8 cellular contexts compared by ENCODE assay signal in genomic region chr19:29662604-29663404, GRCh38. TPM values are rescaled to one million over a fixed set of nuclear protein-coding genes. Genes with fewer than 3 reads are reported as not detected.
DNase-seq lines count a peak whose midpoint lies in the region; ATAC-seq and TF ChIP-seq lines count a peak whose summit lies in the region.

No MANE protein-coding gene starts in this region.

- intact Hi-C loops in ascending aorta (cut with DNase I), result loop anchor here (1.0 kb wide), 1 partner anchor 53 kb away; no protein-coding TSS in a partner anchor
- intact Hi-C loops in left colon (cut with DNase I, micrococcal nuclease), result no loop called here
- intact Hi-C loops in testis (cut with DNase I; ENCODE audit: low total_unique reads), result no loop called here

- H3K4me1 Mint-ChIP-seq in stimulated activated naive B cell treated with anti-CD40 and anti-IgM and Interleukin-4, amounts not matched to agents 10 μg/mL and 1 μg/mL and 100 μg/mL, for 72 hours, result peaks cover 15 to 33% of the 10 kb centered on the region in 2 donors

- H3K36me3 ChIP-seq in ascending aorta (no peaks in the 10 kb centered on the region), testis (ENCODE audit: low read depth, missing control alignments) (no peaks in the 10 kb centered on the region)

- H3K9me3 ChIP-seq in ascending aorta (no peaks in the 10 kb centered on the region), testis (no peaks in the 10 kb centered on the region)

- H3K9me3 Mint-ChIP-seq in stimulated activated naive B cell treated with anti-CD40 and anti-IgM and Interleukin-4, amounts not matched to agents 10 μg/mL and 1 μg/mL and 100 μg/mL, for 72 hours, result no peaks in the 10 kb centered on the region

- peak overlapping the region; percentile 99 for H3K27ac ChIP-seq in ascending aorta
- H3K27ac ChIP-seq in testis, result peak overlapping the region; percentile 84 to 87

- H3K4me1 ChIP-seq in ascending aorta (peaks cover 30 to 44% of the 10 kb centered on the region in 2 donors), testis (peaks cover 55% of the 10 kb centered on the region)

- H3K4me3 Mint-ChIP-seq in stimulated activated naive B cell treated with anti-CD40 and anti-IgM and Interleukin-4, amounts not matched to agents 10 μg/mL and 1 μg/mL and 100 μg/mL, for 72 hours, result no peak overlapping the region

- peaks cover 3 to 4% of the 10 kb centered on the region in 2 donors for H3K27me3 Mint-ChIP-seq in stimulated activated naive B cell treated with anti-CD40 and anti-IgM and Interleukin-4, amounts not matched to agents 10 μg/mL and 1 μg/mL and 100 μg/mL, for 72 hours

- 36 to 44% methylated on average over 13 to 17 of the region's 17 CpGs for WGBS in testis, 2 donors

- H3K27ac Mint-ChIP-seq in stimulated activated naive B cell treated with anti-CD40 and anti-IgM and Interleukin-4, amounts not matched to agents 10 μg/mL and 1 μg/mL and 100 μg/mL, for 72 hours, result no peak overlapping the region

- no peak for TF ChIP-seq POLR2A in testis (IDR thresholded peaks at IDR 0.05)

- H3K36me3 Mint-ChIP-seq in stimulated activated naive B cell treated with anti-CD40 and anti-IgM and Interleukin-4, amounts not matched to agents 10 μg/mL and 1 μg/mL and 100 μg/mL, for 72 hours, result no peaks in the 10 kb centered on the region

- peak; percentile 38 for ATAC-seq in left colon
- no peak for ATAC-seq in stimulated activated naive B cell treated with anti-CD40 and anti-IgM and Interleukin-4, amounts not matched to agents 10 μg/mL and 1 μg/mL and 100 μg/mL, for 72 hours (replicated peaks)

- no peaks in the 10 kb centered on the region for H3K27me3 ChIP-seq in ascending aorta
- no peaks in the 10 kb centered on the region for H3K27me3 ChIP-seq in testis

- H3K4me3 ChIP-seq in ascending aorta (peak overlapping the region in 1 of 2 donors; percentile 55), testis (no peak overlapping the region)

- TF ChIP-seq CTCF in ascending aorta (IDR thresholded peaks at IDR 0.05), result no peak
- TF ChIP-seq CTCF in testis (IDR thresholded peaks at IDR 0.05), result no peak

- DNase-seq in A172 (ENCODE audit: low spot score), result peak; percentile 87
- DNase-seq in HT1080 (ENCODE audit: low read depth), result peak; percentile 86
- DNase-seq in ascending aorta (ENCODE audit: low spot score in 2 of 2), result peak; percentile 55 to 91
- peak in 1 of 2 donors; percentile 58 for DNase-seq in left colon
- DNase-seq in testis, result peak; percentile 65
- DNase-seq in stimulated activated naive B cell treated with anti-CD40 and anti-IgM and Interleukin-4, amounts not matched to agents 10 μg/mL and 1 μg/mL and 100 μg/mL, for 72 hours, result no peak
- DNase-seq in NCI-H2171 treated with DMSO at 0.1 percent for 48 hours (lab: John Stamatoyannopoulos, UW), result no peak
- DNase-seq in DMS53 treated with DMSO at 0.1 percent for 48 hours (lab: John Stamatoyannopoulos, UW; ENCODE audit: unreplicated experiment), result no peak

RNA-seq across cellular contexts. Expression of gene PLEKHF1, which starts 2.5 kb away (rescaled TPM):
- 8.7 and 9.2 TPM in 2 replicates for total RNA-seq in A172 (2014; rRNA removed; shearing (Covaris generic))
- total RNA-seq in HT1080 (2014; rRNA removed; shearing (Covaris generic)), result 15.5 and 16.1 TPM in 2 replicates
- 6.5 and 7.7 TPM in 2 replicates for polyA plus RNA-seq in HT1080 (2015; cell fraction: cytosol; rRNA removed)
- polyA plus RNA-seq in HT1080 (2015; cell fraction: nucleus; rRNA removed), result 7.8 and 10.4 TPM in 2 replicates
- 68.3 TPM for total RNA-seq in ascending aorta
- 1 to 10 TPM; 2.8 to 3.7 TPM for total RNA-seq in left colon
- total RNA-seq in testis, result 10 to 100 TPM; 13.5 to 26.2 TPM
- 6.3 TPM for polyA plus RNA-seq in testis (ENCODE audit: insufficient read depth, low read depth, low replicate concordance)

RNA-seq across cellular contexts. Expression of gene C19orf12, which starts 52.3 kb away (rescaled TPM):
- 35.1 and 44.9 TPM in 2 replicates for total RNA-seq in A172 (2014; rRNA removed; shearing (Covaris generic))
- 34.3 and 34.5 TPM in 2 replicates for total RNA-seq in HT1080 (2014; rRNA removed; shearing (Covaris generic))
- 27.9 and 34.2 TPM in 2 replicates for polyA plus RNA-seq in HT1080 (2015; cell fraction: cytosol; rRNA removed)
- polyA plus RNA-seq in HT1080 (2015; cell fraction: nucleus; rRNA removed), result 25.0 and 31.8 TPM in 2 replicates
- total RNA-seq in ascending aorta (37.8 TPM), left colon (10 to 100 TPM; 16.2 to 19.3 TPM), testis (10 to 100 TPM; 28.8 to 40.5 TPM)
- polyA plus RNA-seq in testis (ENCODE audit: insufficient read depth, low read depth, low replicate concordance), result 20.8 TPM

RNA-seq across cellular contexts. Expression of gene POP4, which starts 56.7 kb away (rescaled TPM):
- 160 and 196 TPM in 2 replicates for total RNA-seq in A172 (2014; rRNA removed; shearing (Covaris generic))
- total RNA-seq in HT1080 (2014; rRNA removed; shearing (Covaris generic)), result 157 and 170 TPM in 2 replicates
- polyA plus RNA-seq in HT1080 (2015; cell fraction: cytosol; rRNA removed), result 52.4 and 66.5 TPM in 2 replicates
- polyA plus RNA-seq in HT1080 (2015; cell fraction: nucleus; rRNA removed), result 72.2 and 84.6 TPM in 2 replicates
- total RNA-seq in ascending aorta, result 26.8 TPM
- 10 to 100 TPM; 57.5 to 61.8 TPM for total RNA-seq in left colon
- 10 to 100 TPM; 79.8 to 82.4 TPM for total RNA-seq in testis
- 127 TPM for polyA plus RNA-seq in testis (ENCODE audit: insufficient read depth, low read depth, low replicate concordance)

Comparison
In these comparisons a context has a peak if more than half of its experiments do, and no peak if none do; other contexts are left out.
1. DNase-seq: peak in A172 (single experiment), HT1080 (single experiment), ascending aorta (2 of 2) and testis (single experiment); none in stimulated activated naive B cell treated with anti-CD40 and anti-IgM and Interleukin-4, amounts not matched to agents 10 μg/mL and 1 μg/mL and 100 μg/mL, for 72 hours (single experiment), NCI-H2171 treated with DMSO at 0.1 percent for 48 hours (single experiment) and DMS53 treated with DMSO at 0.1 percent for 48 hours (single experiment).